Comparison of ENCODE assay signal across 8 cellular contexts in the genomic region with DNA sequence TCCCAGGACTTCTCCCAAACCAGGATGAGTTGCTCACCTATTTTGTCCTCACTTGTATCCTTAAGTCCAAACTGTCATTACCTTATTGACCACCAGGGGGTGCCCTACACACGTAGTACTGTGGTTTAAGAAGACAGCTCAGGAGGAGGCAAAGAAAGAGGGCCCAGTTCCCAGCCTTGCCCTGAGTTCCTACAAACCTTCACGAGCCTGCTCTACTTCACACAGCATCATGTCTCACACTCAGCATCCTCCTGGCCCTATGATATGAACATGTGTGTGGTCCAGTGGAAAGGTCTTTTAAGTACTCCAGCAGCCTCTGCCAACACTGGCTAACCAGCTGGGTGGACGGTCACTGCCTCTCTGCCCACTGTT. TPM values are rescaled to one million over a fixed set of nuclear protein-coding genes. Genes with fewer than 3 reads are reported as not detected.
A peak's percentile ranks its signal among the peaks of the same experiment; 100 is the strongest.
DNase-seq lines count a peak whose midpoint lies in the region; ATAC-seq and TF ChIP-seq lines count a peak whose summit lies in the region.

No MANE protein-coding gene starts in this region.

- H3K4me1 Mint-ChIP-seq in Caco-2 (ENCODE audit: low read depth, unreplicated experiment) (peaks cover 30% of the 10 kb centered on the region), mesothelial cell of epicardium (peaks cover 27% of the 10 kb centered on the region)

- H3K36me3 Mint-ChIP-seq in Caco-2 (ENCODE audit: insufficient read depth, unreplicated experiment) (peaks cover 41% of the 10 kb centered on the region), mesothelial cell of epicardium (no peaks in the 10 kb centered on the region)

- H3K36me3 ChIP-seq in Caco-2 (ENCODE audit: control insufficient read depth, insufficient read depth, low read length), result no peaks in the 10 kb centered on the region

- H3K4me3 Mint-ChIP-seq in Caco-2 (ENCODE audit: unreplicated experiment), result peak overlapping the region; percentile 30
- H3K4me3 Mint-ChIP-seq in mesothelial cell of epicardium, result no peak overlapping the region

- no TSS peak for BruUV-seq in Caco-2 (replicated peaks; lab: Mats Ljungman, UMichigan)

- POLR2A ChIA-PET in Caco-2 (lab: Charles Lee), result interaction anchor here (0.5 to 1.7 kb wide), 6 partner anchors 8 to 156 kb away, joined by 3 to 12 read pairs (median 4); a partner anchor contains a TSS

- peaks cover 7% of the 10 kb centered on the region for H3K4me1 ChIP-seq in Caco-2

- peak; percentile 93 for DNase-seq in Caco-2
- peak in 74 of 76 experiments; percentile 44 to 95 (median 86) for DNase-seq in HUDEP-2 (lab: John Stamatoyannopoulos, UW; ENCODE audit: unreplicated experiment in 76 of 76)
- peak; percentile 58 for DNase-seq in NOMO-1 treated with dmso at 0.1 percent for 144 hours (lab: John Stamatoyannopoulos, UW; ENCODE audit: unreplicated experiment)
- DNase-seq in activated CD8-positive, alpha-beta memory T cell treated with anti-CD3 and anti-CD28 coated beads for 1 hour (ENCODE audit: extremely low read depth in 1 of 2, low read depth in 1 of 2), result peak; percentile 67 to 71
- peak; percentile 89 for DNase-seq in effector CD8-positive, alpha-beta T cell (lab: John Stamatoyannopoulos, UW)
- peak in 1 of 2 experiments; percentile 90 for DNase-seq in mesothelial cell of epicardium (ENCODE audit: low spot score in 2 of 2, unreplicated experiment in 2 of 2)
- DNase-seq in stimulated activated CD8-positive, alpha-beta memory T cell treated with anti-CD3 and anti-CD28 coated beads, Interleukin-2, amount 100 ng/mL, for 48 hours (ENCODE audit: low read depth in 2 of 2), result peak; percentile 62 to 74

- H3K9me3 ChIP-seq in Caco-2, result no peaks in the 10 kb centered on the region

- H3K27ac Mint-ChIP-seq in Caco-2 (ENCODE audit: unreplicated experiment), result peak overlapping the region; percentile 3
- peak overlapping the region; percentile 45 for H3K27ac Mint-ChIP-seq in mesothelial cell of epicardium

- ATAC-seq in GM18498 (IDR thresholded peaks at IDR 0.05; ENCODE audit: unreplicated experiment), result no peak

- TF ChIP-seq CTCF in Caco-2 (IDR thresholded peaks at IDR 0.05; ENCODE audit: insufficient read depth in 1 of 2, low read depth in 1 of 2, low read length in 1 of 2, severe bottlenecking in 1 of 2, unreplicated experiment in 1 of 2) (peak; percentile 88), mesothelial cell of epicardium (IDR thresholded peaks at IDR 0.05; ENCODE audit: unreplicated experiment) (peak; percentile 96)

- no peak overlapping the region for H3K4me3 ChIP-seq in Caco-2 (ENCODE audit: low read depth, low read length)

- intact Hi-C loops in Caco-2 (cut with micrococcal nuclease; ENCODE audit: unreplicated experiment), result loop anchor here (1.0 to 10.0 kb wide), 3 partner anchors 8 to 248 kb away; a partner anchor contains a TSS

- H3K27me3 Mint-ChIP-seq in Caco-2 (ENCODE audit: insufficient read depth, unreplicated experiment) (no peaks in the 10 kb centered on the region), mesothelial cell of epicardium (ENCODE audit: low read depth) (no peaks in the 10 kb centered on the region)

- no peaks in the 10 kb centered on the region for H3K27me3 ChIP-seq in Caco-2 (replicated peaks; ENCODE audit: control insufficient read depth, insufficient read depth, low read length)

- H3K9me3 Mint-ChIP-seq in Caco-2 (ENCODE audit: unreplicated experiment), result no peaks in the 10 kb centered on the region
- H3K9me3 Mint-ChIP-seq in mesothelial cell of epicardium, result no peaks in the 10 kb centered on the region

- CTCF ChIA-PET in Caco-2 (lab: Charles Lee), result interaction anchor here (0.5 to 2.3 kb wide), 24 partner anchors 8 to 1084 kb away, joined by 3 to 18 read pairs (median 5); a partner anchor contains a TSS

RNA-seq across cellular contexts. Expression of a gene that starts 8.1 kb away (rescaled TPM):
- total RNA-seq in Caco-2 (2022) (8.5 and 10.2 TPM in 2 replicates), mesothelial cell of epicardium (12.8 to 13.7 TPM (median 12.9 TPM) in 3 replicates)

RNA-seq across cellular contexts. Expression of a gene that starts 8.4 kb away (rescaled TPM):
- total RNA-seq in Caco-2 (2022) (38.5 and 41.4 TPM in 2 replicates), mesothelial cell of epicardium (49.6 to 53.9 TPM (median 50.9 TPM) in 3 replicates)

RNA-seq across cellular contexts. Expression of a gene that starts 11.0 kb away (rescaled TPM):
- 46.2 and 47.4 TPM in 2 replicates for total RNA-seq in Caco-2 (2022)
- total RNA-seq in mesothelial cell of epicardium, result 42.6 to 47.0 TPM (median 46.9 TPM) in 3 replicates

RNA-seq across cellular contexts. Expression of a gene that starts 15.6 kb away (rescaled TPM):
- total RNA-seq in Caco-2 (2022) (17.4 and 17.6 TPM in 2 replicates), mesothelial cell of epicardium (20.8 to 24.0 TPM (median 23.6 TPM) in 3 replicates)

RNA-seq across cellular contexts. Expression of a gene that starts 22.4 kb away (rescaled TPM):
- total RNA-seq in Caco-2 (2022), result 289 TPM in 2 replicates
- 226 to 245 TPM (median 230 TPM) in 3 replicates for total RNA-seq in mesothelial cell of epicardium
